8 cellular contexts compared by ENCODE assay signal in genomic region chr17:2854662-2855061, GRCh38. TPM values are rescaled to one million over a fixed set of nuclear protein-coding genes. Genes with fewer than 3 reads are reported as not detected.
A peak's percentile ranks its signal among the peaks of the same experiment; 100 is the strongest.
DNase-seq lines count a peak whose midpoint lies in the region; ATAC-seq and TF ChIP-seq lines count a peak whose summit lies in the region.

No MANE protein-coding gene starts in this region.

- H3K36me3 ChIP-seq in SJSA1 (no peaks in the 10 kb centered on the region), gastroesophageal sphincter (no peaks in the 10 kb centered on the region)

- no peak for TF ChIP-seq EP300 in gastroesophageal sphincter (IDR thresholded peaks at IDR 0.05)

- WGBS in gastroesophageal sphincter (ENCODE audit: low coverage in 1 of 2), 2 donors = 0 to 3% methylated on average over 2 to 5 of the region's 7 CpGs

- no peak for TF ChIP-seq POLR2A in gastroesophageal sphincter (IDR thresholded peaks at IDR 0.05)

- H3K27me3 ChIP-seq in SJSA1 (replicated peaks) (peaks cover 6% of the 10 kb centered on the region; the same call in 1 of the 2 replicates), gastroesophageal sphincter (peaks cover 29% of the 10 kb centered on the region)

- no peak overlapping the region for H3K27ac ChIP-seq in SJSA1
- no peak overlapping the region for H3K27ac ChIP-seq in gastroesophageal sphincter

- H3K4me3 ChIP-seq in SJSA1 (peak overlapping the region; percentile 48), gastroesophageal sphincter (peak overlapping the region; percentile 42 to 70)

- in situ Hi-C loops in GM13977 (cut with MboI; ENCODE audit: low pct_unique_long_range_greater_than_20kb, low sequenced_read_pairs, unreplicated experiment) = no loop called here

- peak; percentile 29 for DNase-seq in EL
- no peak for DNase-seq in SJSA1 (ENCODE audit: low read depth in 1 of 2, low spot score in 2 of 2)
- peak; percentile 26 for DNase-seq in retina
- DNase-seq in cerebellar nuclear complex (lab: John Stamatoyannopoulos, UW) = no peak
- no peak for DNase-seq in GM13977 (ENCODE audit: low spot score)

- TF ChIP-seq CTCF in gastroesophageal sphincter (IDR thresholded peaks at IDR 0.05) = no peak
- TF ChIP-seq CTCF in GM13977 (IDR thresholded peaks at IDR 0.05; ENCODE audit: extremely low read depth, insufficient read depth, missing control alignments) = no peak

- H3K9me3 ChIP-seq in SJSA1 (replicated peaks) = no peaks in the 10 kb centered on the region
- H3K9me3 ChIP-seq in gastroesophageal sphincter = no peaks in the 10 kb centered on the region

- H3K4me1 ChIP-seq in SJSA1 (replicated peaks) (peaks cover 16% of the 10 kb centered on the region), gastroesophageal sphincter (peaks cover 0 to 27% (median 12%) of the 10 kb centered on the region in 3 donors)

- ATAC-seq in gastroesophageal sphincter (no peak), GM18861 (IDR thresholded peaks at IDR 0.05; ENCODE audit: unreplicated experiment) (no peak), GM18498 (IDR thresholded peaks at IDR 0.05; ENCODE audit: unreplicated experiment) (no peak)

RNA-seq across cellular contexts. Expression of gene RAP1GAP2, which starts 58.4 kb away (rescaled TPM):
- 2.2 and 2.9 TPM in 2 replicates for total RNA-seq in SJSA1 (2014; rRNA removed; shearing (Covaris generic))
- total RNA-seq in gastroesophageal sphincter = 10 to 100 TPM in 2 of 4 donors, 1 to 10 TPM in 2; 8.8 to 19.5 (median 11.3) TPM

Comparison
In these comparisons a context has a peak if more than half of its experiments do, and no peak if none do; other contexts are left out.
1. DNase-seq: peak in EL (single experiment) and retina (single experiment); none in SJSA1 (0 of 2), cerebellar nuclear complex (0 of 2) and GM13977 (single experiment).